In the genomic region with DNA sequence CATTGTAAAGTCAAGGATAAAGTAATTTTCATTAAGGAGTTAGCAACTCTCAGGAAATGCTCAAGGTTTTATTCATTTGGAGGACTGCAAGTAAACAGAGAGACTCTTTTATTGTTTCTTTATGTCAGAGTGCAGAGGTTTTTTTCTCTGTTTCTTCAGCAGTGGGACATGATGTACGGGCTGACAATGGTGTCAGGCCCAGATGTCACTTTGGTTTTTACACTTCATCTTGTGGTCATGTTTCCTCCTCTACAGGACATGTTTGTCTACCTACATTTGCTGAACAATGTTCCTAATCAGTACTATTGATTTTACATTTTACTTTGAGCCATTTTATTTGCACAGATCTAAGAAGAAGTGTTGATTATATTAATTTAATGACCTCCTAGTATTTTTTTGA, we compare ENCODE assay signal across 14 cellular contexts.
A peak's percentile ranks its signal among the peaks of the same experiment; 100 is the strongest.
DNase-seq lines count a peak whose midpoint lies in the region; ATAC-seq and TF ChIP-seq lines count a peak whose summit lies in the region.
"Had no signal": no experiment of that assay in that cellular context is flagged by ENCODE, and none has a peak within 500 bp of the region (broad histone marks: within the 10 kb centered on the region; RNA-seq: fewer than 3 reads in every experiment).

No MANE protein-coding gene starts in this region.

- no peak overlapping the region for H3K4me3 ChIP-seq in KMS-11 (IDR thresholded peaks at IDR 0.05; ENCODE audit: insufficient read depth, low read depth, low read length)
- no peak overlapping the region for H3K4me3 ChIP-seq in smooth muscle cell
- H3K4me3 ChIP-seq: lung, skin epidermis, upper lobe of left lung had no signal

- peaks cover 2% of the 10 kb centered on the region for H3K9me3 Mint-ChIP-seq in activated CD8-positive, alpha-beta memory T cell treated with anti-CD3 and anti-CD28 coated beads, Interleukin-2, amount 10 ng/mL, durations not matched to agents 7 days and 5 days (ENCODE audit: low read depth)
- H3K9me3 Mint-ChIP-seq in activated naive CD8-positive, alpha-beta T cell treated with anti-CD3 and anti-CD28 coated beads for 36 hours, result peaks cover 10% of the 10 kb centered on the region

- no peak overlapping the region for H3K9ac ChIP-seq in KMS-11
- peak overlapping the region; percentile 35 for H3K9ac ChIP-seq in smooth muscle cell (ENCODE audit: low read depth)

- no peaks in the 10 kb centered on the region for H3K79me2 ChIP-seq in KMS-11 (ENCODE audit: insufficient read depth, low read depth)
- no peaks in the 10 kb centered on the region for H3K79me2 ChIP-seq in smooth muscle cell (ENCODE audit: low read depth)

- no peak for TF ChIP-seq POLR2A in erythroblast (IDR thresholded peaks at IDR 0.05; ENCODE audit: low read length)

- H3K4me1 Mint-ChIP-seq in activated CD8-positive, alpha-beta memory T cell treated with anti-CD3 and anti-CD28 coated beads, Interleukin-2, amount 10 ng/mL, durations not matched to agents 7 days and 5 days, result peaks cover 54% of the 10 kb centered on the region
- H3K4me1 Mint-ChIP-seq in activated naive CD8-positive, alpha-beta T cell treated with anti-CD3 and anti-CD28 coated beads for 36 hours, result peaks cover 46% of the 10 kb centered on the region

- H3K27me3 ChIP-seq in KMS-11 (ENCODE audit: insufficient read depth, low read depth) (no peaks in the 10 kb centered on the region), smooth muscle cell (ENCODE audit: low read depth) (no peaks in the 10 kb centered on the region)
- H3K27me3 ChIP-seq: upper lobe of left lung had no signal

- H3K36me3 ChIP-seq in KMS-11 (ENCODE audit: insufficient read depth), result no peaks in the 10 kb centered on the region
- H3K36me3 ChIP-seq in smooth muscle cell (ENCODE audit: low read depth), result no peaks in the 10 kb centered on the region
- H3K36me3 ChIP-seq: upper lobe of left lung had no signal

- H2AFZ ChIP-seq in KMS-11 (ENCODE audit: low read depth) (0 out of 2 replicates have a peak overlapping the region, but pooled peaks have one; percentile 1), smooth muscle cell (ENCODE audit: low read depth) (peak overlapping the region; percentile 62)

- peak overlapping the region; percentile 86 for H3K27ac Mint-ChIP-seq in activated CD8-positive, alpha-beta memory T cell treated with anti-CD3 and anti-CD28 coated beads, Interleukin-2, amount 10 ng/mL, durations not matched to agents 7 days and 5 days
- peak overlapping the region; percentile 59 for H3K27ac Mint-ChIP-seq in activated naive CD8-positive, alpha-beta T cell treated with anti-CD3 and anti-CD28 coated beads for 36 hours

- TF ChIP-seq CTCF in KMS-11 (conservative IDR thresholded peaks at IDR 0.05; ENCODE audit: low read depth, low read length), result no peak
- no peak for TF ChIP-seq CTCF in smooth muscle cell (IDR thresholded peaks at IDR 0.05; ENCODE audit: borderline replicate concordance, insufficient read depth, poor library complexity, severe bottlenecking)

- ATAC-seq in activated CD8-positive, alpha-beta memory T cell treated with anti-CD3 and anti-CD28 coated beads, Interleukin-2, amount 10 ng/mL, durations not matched to agents 7 days and 5 days, result peak; percentile 55

- H4K20me1 ChIP-seq in KMS-11 (ENCODE audit: insufficient read depth) (no peaks in the 10 kb centered on the region), smooth muscle cell (ENCODE audit: low read depth) (no peaks in the 10 kb centered on the region)

- H3K4me3 Mint-ChIP-seq in activated CD8-positive, alpha-beta memory T cell treated with anti-CD3 and anti-CD28 coated beads, Interleukin-2, amount 10 ng/mL, durations not matched to agents 7 days and 5 days, result peak overlapping the region; percentile 18
- no peak overlapping the region for H3K4me3 Mint-ChIP-seq in activated naive CD8-positive, alpha-beta T cell treated with anti-CD3 and anti-CD28 coated beads for 36 hours

- H3K27ac ChIP-seq in KMS-11 (peak overlapping the region; percentile 14; the same call in 1 of the 2 replicates), smooth muscle cell (ENCODE audit: low read depth) (peak overlapping the region; percentile 99)

- H3K4me2 ChIP-seq in KMS-11, result peak overlapping the region; percentile 48
- H3K4me2 ChIP-seq in smooth muscle cell, result peak overlapping the region; percentile 20

- H3K27me3 Mint-ChIP-seq in activated CD8-positive, alpha-beta memory T cell treated with anti-CD3 and anti-CD28 coated beads, Interleukin-2, amount 10 ng/mL, durations not matched to agents 7 days and 5 days, result no peaks in the 10 kb centered on the region
- no peaks in the 10 kb centered on the region for H3K27me3 Mint-ChIP-seq in activated naive CD8-positive, alpha-beta T cell treated with anti-CD3 and anti-CD28 coated beads for 36 hours

- H3K4me1 ChIP-seq in KMS-11 (ENCODE audit: low read depth, poor library complexity, severe bottlenecking), result peaks cover 51% of the 10 kb centered on the region
- H3K4me1 ChIP-seq in smooth muscle cell (ENCODE audit: low read depth), result peaks cover 21% of the 10 kb centered on the region
- H3K4me1 ChIP-seq: upper lobe of left lung had no signal

- WGBS in smooth muscle cell (ENCODE audit: low lambda C conversion rate), result 43% methylated on average over 1 of the region's 1 CpG

- no peaks in the 10 kb centered on the region for H3K9me3 ChIP-seq in smooth muscle cell (replicated peaks; ENCODE audit: low read depth)
- H3K9me3 ChIP-seq: upper lobe of left lung had no signal

- peaks cover 39% of the 10 kb centered on the region for H3K36me3 Mint-ChIP-seq in activated CD8-positive, alpha-beta memory T cell treated with anti-CD3 and anti-CD28 coated beads, Interleukin-2, amount 10 ng/mL, durations not matched to agents 7 days and 5 days
- H3K36me3 Mint-ChIP-seq in activated naive CD8-positive, alpha-beta T cell treated with anti-CD3 and anti-CD28 coated beads for 36 hours, result peaks cover 10% of the 10 kb centered on the region

- DNase-seq in activated CD8-positive, alpha-beta memory T cell treated with anti-CD3 and anti-CD28 coated beads, Interleukin-2, amount 10 ng/mL, durations not matched to agents 7 days and 5 days, result peak; percentile 65
- DNase-seq in activated CD8-positive, alpha-beta memory T cell treated with anti-CD3 and anti-CD28 coated beads for 24 hours, result no peak
- DNase-seq in activated naive CD8-positive, alpha-beta T cell treated with anti-CD3 and anti-CD28 coated beads for 36 hours, result no peak
- DNase-seq in smooth muscle cell (lab: John Stamatoyannopoulos, UW; ENCODE audit: unreplicated experiment) (no peak), erythroblast (lab: John Stamatoyannopoulos, UW) (no peak), cortex of kidney (lab: John Stamatoyannopoulos, UW) (no peak)
- no peak for DNase-seq in stimulated activated naive CD4-positive, alpha-beta T cell treated with Interleukin-2 at 50 U/mL for 16 hours (lab: John Stamatoyannopoulos, UW)
- DNase-seq: activated CD4-positive, CD25-positive, alpha-beta regulatory T cell treated with anti-CD3 and anti-CD28 coated beads, Interleukin-2, amount 50 U/mL, for 72 hours; DMS79; NCI-H2081 treated with DMSO at 0.1 percent for 48 hours; upper lobe of left lung had no signal

- CTCF ChIA-PET in activated CD8-positive, alpha-beta memory T cell treated with anti-CD3 and anti-CD28 coated beads, Interleukin-2, amount 10 ng/mL, durations not matched to agents 7 days and 5 days (lab: Charles Lee), result interaction anchor here (2.4 kb wide), 1 partner anchor 71 kb away, joined by 5 read pairs; no protein-coding TSS in a partner anchor

- no peaks in the 10 kb centered on the region for H3F3A ChIP-seq in smooth muscle cell (ENCODE audit: low read depth)
